Comparison of ENCODE assay signal across 26 cellular contexts in the genomic region with DNA sequence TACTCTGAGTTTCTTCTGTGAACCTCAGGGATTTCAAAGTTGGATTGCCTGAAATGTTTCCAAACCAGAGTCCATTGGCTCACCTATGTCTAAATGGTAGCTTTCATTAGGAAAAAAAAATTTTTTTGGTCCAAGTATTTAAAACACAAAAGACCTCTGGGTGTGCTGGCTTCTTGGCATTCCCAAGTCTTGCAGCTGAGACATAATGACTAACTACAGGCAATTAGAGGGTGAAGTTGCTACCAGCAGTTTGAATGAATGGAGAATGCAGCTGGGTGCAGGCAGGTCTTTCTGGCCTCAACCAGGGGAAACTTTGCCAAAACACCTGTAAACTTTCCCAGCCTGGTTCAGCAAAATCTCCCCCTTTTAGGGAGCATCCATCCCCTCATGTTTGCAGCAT.
"Had no signal": no experiment of that assay in that cellular context is flagged by ENCODE, and none has a peak within 500 bp of the region (broad histone marks: within the 10 kb centered on the region; RNA-seq: fewer than 3 reads in every experiment).

No MANE protein-coding gene starts in this region.

- H3K4me3 Mint-ChIP-seq: activated CD4-positive, alpha-beta memory T cell treated with anti-CD3 and anti-CD28 coated beads, Interleukin-2, amount 10 ng/mL, durations not matched to agents 7 days and 5 days; activated CD4-positive, alpha-beta T cell treated with anti-CD3 and anti-CD28 coated beads, Interleukin-2, amount 10 ng/mL, durations not matched to agents 24 days and 14 days; activated naive CD8-positive, alpha-beta T cell treated with anti-CD3 and anti-CD28 coated beads, Interleukin-2, amount 50 U/mL, for 24 hours; activated T-cell treated with anti-CD3 and anti-CD28 coated beads, Interleukin-2, amount 50 U/mL, for 72 hours; effector memory CD8-positive, alpha-beta T cell; naive thymus-derived CD8-positive, alpha-beta T cell; stimulated activated effector memory CD8-positive, alpha-beta T cell treated with anti-CD3 and anti-CD28 coated beads, Interleukin-12 subunit alpha, Interleukin-12 subunit beta, amount 100 ng/mL, for 72 hours; stimulated activated naive CD8-positive, alpha-beta T cell treated with anti-CD3 and anti-CD28 coated beads, Interleukin-15, amount 100 ng/mL, for 72 hours had no signal

- H3K27ac ChIP-seq: colonic mucosa, dorsolateral prefrontal cortex, esophagus muscularis mucosa, gastrocnemius medialis, heart left ventricle, left lung, neutrophil, ovary, right lobe of liver, skin epidermis, tibial artery, uterus had no signal

- H3K4me3 ChIP-seq: colonic mucosa, dorsolateral prefrontal cortex, esophagus muscularis mucosa, gastrocnemius medialis, heart left ventricle, left lung, lung, ovary, right lobe of liver, skin epidermis, tibial artery, uterus had no signal

- H3K4me1 ChIP-seq: colonic mucosa, esophagus muscularis mucosa, gastrocnemius medialis, heart left ventricle, left lung, right lobe of liver, tibial artery, uterus had no signal

- H3K9me3 Mint-ChIP-seq: activated CD4-positive, alpha-beta T cell treated with anti-CD3 and anti-CD28 coated beads, Interleukin-2, amount 10 ng/mL, durations not matched to agents 24 days and 14 days; activated naive CD8-positive, alpha-beta T cell treated with anti-CD3 and anti-CD28 coated beads, Interleukin-2, amount 50 U/mL, for 24 hours; stimulated activated effector memory CD8-positive, alpha-beta T cell treated with anti-CD3 and anti-CD28 coated beads, Interleukin-12 subunit alpha, Interleukin-12 subunit beta, amount 100 ng/mL, for 72 hours had no signal

- H3K4me1 Mint-ChIP-seq: activated CD4-positive, alpha-beta memory T cell treated with anti-CD3 and anti-CD28 coated beads, Interleukin-2, amount 10 ng/mL, durations not matched to agents 7 days and 5 days; activated CD4-positive, alpha-beta T cell treated with anti-CD3 and anti-CD28 coated beads, Interleukin-2, amount 10 ng/mL, durations not matched to agents 24 days and 14 days; naive thymus-derived CD8-positive, alpha-beta T cell; stimulated activated effector memory CD8-positive, alpha-beta T cell treated with anti-CD3 and anti-CD28 coated beads, Interleukin-12 subunit alpha, Interleukin-12 subunit beta, amount 100 ng/mL, for 72 hours; stimulated activated naive CD8-positive, alpha-beta T cell treated with anti-CD3 and anti-CD28 coated beads, Interleukin-15, amount 100 ng/mL, for 72 hours had no signal

- H3K36me3 ChIP-seq: colonic mucosa, esophagus muscularis mucosa, gastrocnemius medialis, heart left ventricle, left lung, neutrophil, ovary, right lobe of liver, tibial artery, uterus had no signal

- DNase-seq: activated CD4-positive, alpha-beta memory T cell treated with anti-CD3 and anti-CD28 coated beads, Interleukin-2, amount 10 ng/mL, durations not matched to agents 7 days and 5 days; activated CD4-positive, alpha-beta T cell treated with anti-CD3 and anti-CD28 coated beads, Interleukin-2, amount 10 ng/mL, durations not matched to agents 24 days and 14 days; activated effector memory CD4-positive, alpha-beta T cell treated with anti-CD3 and anti-CD28 coated beads, Interleukin-2, amount 50 U/mL, for 16 hours; activated naive CD4-positive, alpha-beta T cell treated with anti-CD3 and anti-CD28 coated beads, Interleukin-2, amount 50 U/mL, for 16 hours; activated naive CD8-positive, alpha-beta T cell treated with anti-CD3 and anti-CD28 coated beads, Interleukin-2, amount 50 U/mL, for 24 hours; activated T-cell treated with anti-CD3 and anti-CD28 coated beads, Interleukin-2, amount 50 U/mL, for 72 hours; colonic mucosa; dorsolateral prefrontal cortex; effector memory CD8-positive, alpha-beta T cell; gastrocnemius medialis; heart left ventricle; islet precursor cell; left lung; naive thymus-derived CD8-positive, alpha-beta T cell; ovary; right lobe of liver; stimulated activated CD4-positive, alpha-beta T cell treated with anti-CD3 and anti-CD28 coated beads, Interleukin-2, amount 100 ng/mL, for 24 hours; stimulated activated naive CD8-positive, alpha-beta T cell treated with anti-CD3 and anti-CD28 coated beads, Interleukin-15, amount 100 ng/mL, for 72 hours; tibial artery; uterus had no signal

- H3K9me3 ChIP-seq: colonic mucosa, esophagus muscularis mucosa, gastrocnemius medialis, heart left ventricle, left lung, neutrophil, ovary, right lobe of liver, tibial artery, uterus had no signal

- ATAC-seq: activated CD4-positive, CD25-positive, alpha-beta regulatory T cell treated with anti-CD3 and anti-CD28 coated beads, Interleukin-2, amount 50 U/mL, for 24 hours; activated naive CD8-positive, alpha-beta T cell treated with anti-CD3 and anti-CD28 coated beads, Interleukin-2, amount 50 U/mL, for 24 hours; activated T-cell treated with anti-CD3 and anti-CD28 coated beads, Interleukin-2, amount 50 U/mL, for 72 hours; effector memory CD8-positive, alpha-beta T cell; gastrocnemius medialis; heart left ventricle; left lung; naive thymus-derived CD8-positive, alpha-beta T cell; right lobe of liver; stimulated activated effector memory CD8-positive, alpha-beta T cell treated with anti-CD3 and anti-CD28 coated beads, Interleukin-12 subunit alpha, Interleukin-12 subunit beta, amount 100 ng/mL, for 72 hours; stimulated activated naive CD8-positive, alpha-beta T cell treated with anti-CD3 and anti-CD28 coated beads, Interleukin-15, amount 100 ng/mL, for 72 hours had no signal

- H3K27ac Mint-ChIP-seq: activated CD4-positive, alpha-beta memory T cell treated with anti-CD3 and anti-CD28 coated beads, Interleukin-2, amount 10 ng/mL, durations not matched to agents 7 days and 5 days; activated CD4-positive, alpha-beta T cell treated with anti-CD3 and anti-CD28 coated beads, Interleukin-2, amount 10 ng/mL, durations not matched to agents 24 days and 14 days; activated naive CD8-positive, alpha-beta T cell treated with anti-CD3 and anti-CD28 coated beads, Interleukin-2, amount 50 U/mL, for 24 hours; activated T-cell treated with anti-CD3 and anti-CD28 coated beads, Interleukin-2, amount 50 U/mL, for 72 hours; effector memory CD8-positive, alpha-beta T cell; naive thymus-derived CD8-positive, alpha-beta T cell; stimulated activated effector memory CD8-positive, alpha-beta T cell treated with anti-CD3 and anti-CD28 coated beads, Interleukin-12 subunit alpha, Interleukin-12 subunit beta, amount 100 ng/mL, for 72 hours; stimulated activated naive CD8-positive, alpha-beta T cell treated with anti-CD3 and anti-CD28 coated beads, Interleukin-15, amount 100 ng/mL, for 72 hours had no signal

- H3K27me3 ChIP-seq: colonic mucosa, esophagus muscularis mucosa, gastrocnemius medialis, left lung, neutrophil, ovary, right lobe of liver, tibial artery, uterus had no signal

- H3K36me3 Mint-ChIP-seq: stimulated activated effector memory CD8-positive, alpha-beta T cell treated with anti-CD3 and anti-CD28 coated beads, Interleukin-12 subunit alpha, Interleukin-12 subunit beta, amount 100 ng/mL, for 72 hours had no signal
